ENCODE assay signal across 1 cellular context in the genomic region with DNA sequence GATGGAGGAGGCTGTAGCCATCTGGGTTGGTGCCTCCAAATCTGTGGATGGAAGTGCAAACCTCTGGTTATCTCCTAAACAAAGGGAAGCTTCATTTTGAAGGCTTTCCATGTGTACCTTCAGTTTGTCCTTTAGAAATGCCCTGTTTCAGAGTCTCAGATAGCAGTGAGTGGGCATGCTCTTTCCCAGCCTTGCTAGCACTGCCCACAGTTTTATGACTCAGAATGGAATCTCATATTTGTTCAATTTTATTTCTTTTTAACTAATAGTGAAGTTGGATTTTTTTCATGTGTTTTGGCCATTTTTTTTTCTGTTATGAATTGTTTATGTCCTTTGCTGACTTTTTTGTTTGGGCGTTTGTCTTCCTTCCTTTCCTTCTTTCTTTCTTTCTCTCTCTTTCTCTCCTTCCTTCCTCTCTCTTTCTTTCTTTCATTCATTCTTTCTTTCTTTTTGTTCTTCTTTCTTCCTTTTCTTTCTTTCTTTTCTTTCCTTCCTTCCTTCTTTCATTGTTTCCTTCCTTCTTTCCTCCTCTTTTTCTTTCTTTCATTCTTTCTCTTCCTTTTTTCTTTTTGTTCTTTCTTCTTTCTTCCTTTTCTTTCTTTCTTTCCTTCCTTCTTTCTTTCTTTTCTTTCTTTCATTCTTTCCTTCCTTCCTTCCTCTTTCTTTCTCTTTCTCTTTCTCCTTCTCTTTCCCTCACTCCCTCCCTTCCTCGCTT.
TF ChIP-seq lines count a peak whose summit lies in the region.

No MANE protein-coding gene starts in this region.

TF ChIP-seq in IMR-90, 13 proteins besides CTCF, POLR2A, EP300 and RAD21 (continued from another document):
- TF ChIP-seq MAZ (IDR thresholded peaks at IDR 0.05; ENCODE audit: borderline replicate concordance, low read depth, low read length), result no peak
- TF ChIP-seq, protein P1, sequence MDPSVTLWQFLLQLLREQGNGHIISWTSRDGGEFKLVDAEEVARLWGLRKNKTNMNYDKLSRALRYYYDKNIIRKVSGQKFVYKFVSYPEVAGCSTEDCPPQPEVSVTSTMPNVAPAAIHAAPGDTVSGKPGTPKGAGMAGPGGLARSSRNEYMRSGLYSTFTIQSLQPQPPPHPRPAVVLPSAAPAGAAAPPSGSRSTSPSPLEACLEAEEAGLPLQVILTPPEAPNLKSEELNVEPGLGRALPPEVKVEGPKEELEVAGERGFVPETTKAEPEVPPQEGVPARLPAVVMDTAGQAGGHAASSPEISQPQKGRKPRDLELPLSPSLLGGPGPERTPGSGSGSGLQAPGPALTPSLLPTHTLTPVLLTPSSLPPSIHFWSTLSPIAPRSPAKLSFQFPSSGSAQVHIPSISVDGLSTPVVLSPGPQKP (IDR thresholded peaks at IDR 0.05; ENCODE audit: borderline replicate concordance, low read depth, low read length), result no peak
- TF ChIP-seq BHLHE40 (IDR thresholded peaks at IDR 0.05; ENCODE audit: low read depth, low read length), result no peak
- no peak for TF ChIP-seq RFX5 (IDR thresholded peaks at IDR 0.05; ENCODE audit: low read depth, low read length)
TF ChIP-seq in IMR-90: peak in this region for 0.
